Comparison of ENCODE assay signal across 17 cellular contexts in genomic region chr10:78310481-78311080, GRCh38.
DNase-seq lines count a peak whose midpoint lies in the region; ATAC-seq and TF ChIP-seq lines count a peak whose summit lies in the region.
"Had no signal": no experiment of that assay in that cellular context is flagged by ENCODE, and none has a peak within 500 bp of the region (broad histone marks: within the 10 kb centered on the region; RNA-seq: fewer than 3 reads in every experiment).

No MANE protein-coding gene starts in this region.

- H3K4me3 ChIP-seq in coronary artery: no peak overlapping the region
- no peak overlapping the region for H3K4me3 ChIP-seq in neural cell (ENCODE audit: low read length)
- H3K4me3 ChIP-seq in transverse colon: no peak overlapping the region
- H3K4me3 ChIP-seq in smooth muscle cell: no peak overlapping the region
- H3K4me3 ChIP-seq: BLaER1, K562 had no signal

- peak; percentile 21 for TF ChIP-seq EP300 in neural cell (conservative IDR thresholded peaks at IDR 0.05; ENCODE audit: poor library complexity, severe bottlenecking)
- no peak for TF ChIP-seq EP300 in transverse colon (IDR thresholded peaks at IDR 0.05; ENCODE audit: low read depth)

- no peak overlapping the region for H3K27ac ChIP-seq in coronary artery
- no peak overlapping the region for H3K27ac ChIP-seq in neural cell (ENCODE audit: low read length)
- peak overlapping the region; percentile 8 to 68 (median 40) for H3K27ac ChIP-seq in transverse colon
- H3K27ac ChIP-seq in smooth muscle cell (ENCODE audit: low read depth): no peak overlapping the region
- H3K27ac ChIP-seq: BLaER1 had no signal

- TF ChIP-seq CTCF in coronary artery (IDR thresholded peaks at IDR 0.05): no peak
- TF ChIP-seq CTCF in neural cell (IDR thresholded peaks at IDR 0.05; ENCODE audit: poor library complexity, severe bottlenecking): no peak
- no peak for TF ChIP-seq CTCF in transverse colon (IDR thresholded peaks at IDR 0.05)
- TF ChIP-seq CTCF in smooth muscle cell (IDR thresholded peaks at IDR 0.05; ENCODE audit: borderline replicate concordance, insufficient read depth, poor library complexity, severe bottlenecking): no peak

- H3K27me3 ChIP-seq in neural cell (ENCODE audit: insufficient read depth, low read depth, low read length) (no peaks in the 10 kb centered on the region), transverse colon (no peaks in the 10 kb centered on the region), smooth muscle cell (ENCODE audit: low read depth) (no peaks in the 10 kb centered on the region)
- H3K27me3 ChIP-seq: BLaER1 had no signal

- intact Hi-C loops in transverse colon (cut with DNase I; ENCODE audit: low total_unique reads): no loop called here

- H3K36me3 ChIP-seq in neural cell (ENCODE audit: insufficient read depth, low read length): no peaks in the 10 kb centered on the region
- H3K36me3 ChIP-seq in transverse colon: no peaks in the 10 kb centered on the region
- no peaks in the 10 kb centered on the region for H3K36me3 ChIP-seq in smooth muscle cell (ENCODE audit: low read depth)
- H3K36me3 ChIP-seq: BLaER1 had no signal

- no peaks in the 10 kb centered on the region for H3K79me2 ChIP-seq in neural cell (replicated peaks; ENCODE audit: insufficient read depth, low read length)
- H3K79me2 ChIP-seq in smooth muscle cell (ENCODE audit: low read depth): no peaks in the 10 kb centered on the region

- ATAC-seq in HG02840 (IDR thresholded peaks at IDR 0.05; ENCODE audit: low FRiP score, unreplicated experiment) (no peak), GM18511 (IDR thresholded peaks at IDR 0.05; ENCODE audit: unreplicated experiment) (no peak), GM21515 (IDR thresholded peaks at IDR 0.05; ENCODE audit: unreplicated experiment) (no peak)
- ATAC-seq: K562 had no signal

- WGBS in transverse colon (ENCODE audit: low coverage in 1 of 2), 2 donors: 78 to 100% methylated on average over 1 to 2 of the region's 2 CpGs
- WGBS in smooth muscle cell (ENCODE audit: low lambda C conversion rate): 48% methylated on average over 2 of the region's 2 CpGs

- H2AFZ ChIP-seq in neural cell (ENCODE audit: low read depth, low read length) (no peak overlapping the region), smooth muscle cell (ENCODE audit: low read depth) (no peak overlapping the region)

- TF ChIP-seq POLR2A in transverse colon (IDR thresholded peaks at IDR 0.05): no peak

- peaks cover 0 to 3% (median 0%) of the 10 kb centered on the region in 4 donors for H3K4me1 ChIP-seq in transverse colon
- no peaks in the 10 kb centered on the region for H3K4me1 ChIP-seq in smooth muscle cell (ENCODE audit: low read depth)
- H3K4me1 ChIP-seq: BLaER1 had no signal

- no peak overlapping the region for H3K4me2 ChIP-seq in neural cell (ENCODE audit: low read length)
- H3K4me2 ChIP-seq in smooth muscle cell: no peak overlapping the region
- H3K4me2 ChIP-seq: BLaER1 had no signal

- no peaks in the 10 kb centered on the region for H4K20me1 ChIP-seq in neural cell (ENCODE audit: insufficient read depth)
- H4K20me1 ChIP-seq in smooth muscle cell (ENCODE audit: low read depth): no peaks in the 10 kb centered on the region
- H4K20me1 ChIP-seq: BLaER1 had no signal

- in situ Hi-C loops in transverse colon (cut with MboI; ENCODE audit: low pct_ligation_motif_present in 1 of 4, low pct_unique_long_range_greater_than_20kb in 1 of 4, low sequenced_read_pairs in 3 of 4): no loop called here

- H3F3A ChIP-seq in neural cell (ENCODE audit: insufficient read depth, low read length, poor library complexity, severe bottlenecking): no peaks in the 10 kb centered on the region
- peaks cover 9% of the 10 kb centered on the region for H3F3A ChIP-seq in smooth muscle cell (ENCODE audit: low read depth)

- no peaks in the 10 kb centered on the region for H3K9me3 ChIP-seq in neural cell (ENCODE audit: low read length)
- no peaks in the 10 kb centered on the region for H3K9me3 ChIP-seq in transverse colon
- H3K9me3 ChIP-seq in smooth muscle cell (replicated peaks; ENCODE audit: low read depth): no peaks in the 10 kb centered on the region
- H3K9me3 ChIP-seq: BLaER1 had no signal

- H3K9ac ChIP-seq in neural cell (ENCODE audit: low read length) (no peak overlapping the region), smooth muscle cell (ENCODE audit: low read depth) (no peak overlapping the region)
- H3K9ac ChIP-seq: BLaER1 had no signal

- no peaks in the 10 kb centered on the region for H3K9me2 ChIP-seq in neural cell (ENCODE audit: insufficient read depth, low read length)

- DNase-seq in activated CD8-positive, alpha-beta memory T cell treated with anti-CD3 and anti-CD28 coated beads, Interleukin-2, amount 50 U/mL, for 48 hours: peak; percentile 25
- DNase-seq in coronary artery (ENCODE audit: low spot score) (peak; percentile 58), transverse colon (no peak), smooth muscle cell (lab: John Stamatoyannopoulos, UW; ENCODE audit: unreplicated experiment) (no peak)
- DNase-seq: CD4-positive, alpha-beta memory T cell; GF-D8; NCI-H1105; NCI-H2081; NCI-H748 treated with DMSO at 0.1 percent for 48 hours; NK-92 treated with Interleukin-12 subunit alpha and Interleukin-12 subunit beta, amount 100 ng/mL, for 24 hours; SHP77 had no signal

- TF ChIP-seq RAD21 in neural cell (conservative IDR thresholded peaks at IDR 0.05): no peak

TF ChIP-seq in neural cell, 6 proteins besides CTCF, POLR2A, EP300 and RAD21:
- TF ChIP-seq REST (IDR thresholded peaks at IDR 0.05; ENCODE audit: borderline replicate concordance) (no peak), TAF1 (IDR thresholded peaks at IDR 0.05; ENCODE audit: low read depth) (no peak), SMC3 (conservative IDR thresholded peaks at IDR 0.05; ENCODE audit: poor library complexity) (no peak), EZH2 (IDR thresholded peaks at IDR 0.05; ENCODE audit: borderline replicate concordance, insufficient read depth, low read length, poor library complexity, severe bottlenecking) (no peak), MXI1 (conservative IDR thresholded peaks at IDR 0.05; ENCODE audit: poor library complexity, severe bottlenecking) (no peak), POLR2AphosphoS5 (IDR thresholded peaks at IDR 0.05) (no peak)

Comparison
In these comparisons a context has a peak if more than half of its experiments do, and no peak if none do; other contexts are left out.
1. DNase-seq: peak in activated CD8-positive, alpha-beta memory T cell treated with anti-CD3 and anti-CD28 coated beads, Interleukin-2, amount 50 U/mL, for 48 hours (single experiment) and coronary artery (single experiment); none in transverse colon (single experiment) and smooth muscle cell (single experiment).
2. H3K27ac ChIP-seq: peak in transverse colon (4 of 4); none in coronary artery (0 of 2), neural cell (single experiment) and smooth muscle cell (single experiment).